Comparison of ENCODE assay signal across 29 cellular contexts in genomic region chr19:5798244-5798643, GRCh38. TPM values are rescaled to one million over a fixed set of nuclear protein-coding genes. Genes with fewer than 3 reads are reported as not detected.
"Had no signal": no experiment of that assay in that cellular context is flagged by ENCODE, and none has a peak within 500 bp of the region (broad histone marks: within the 10 kb centered on the region; RNA-seq: fewer than 3 reads in every experiment).

No MANE protein-coding gene starts in this region.

- H3K9ac ChIP-seq: SK-N-SH had no signal

- ATAC-seq: Panc1, PC-3, T-cell had no signal

- H3K4me2 ChIP-seq: SK-N-SH had no signal

- FAIRE-seq: HTR-8/SVneo had no signal

- DNase-seq: KBM-7, MV-4-11, NCI-H1048, NCI-H1105, NCI-H1417, NCI-H1436 treated with DMSO at 0.1 percent for 48 hours, NCI-H1694, NCI-H187 treated with DMSO at 0.1 percent for 48 hours, NCI-H2029 treated with DMSO at 0.1 percent for 48 hours, NCI-H226, NCI-H446, NCI-H510A, NCI-H524 treated with DMSO at 0.1 percent for 48 hours, NCI-H69, NCI-H774, PC-3, SHP77, SK-N-SH, SW 1271, T-cell had no signal

- H3K27ac ChIP-seq: HL-60, RWPE1 had no signal

- H3K9me3 ChIP-seq: SK-N-SH had no signal

RNA-seq across cellular contexts. Expression of gene NRTN, which starts 6.6 kb away (rescaled TPM):
- total RNA-seq: LHCN-M2 had no signal
- polyA plus RNA-seq: IgD-negative memory B cell had no signal

RNA-seq across cellular contexts. Expression of gene PRR22, which starts 13.7 kb away (rescaled TPM):
- polyA plus RNA-seq: IgD-negative memory B cell had no signal

RNA-seq across cellular contexts. Expression of gene FUT6, which starts 41.3 kb away (rescaled TPM):
- total RNA-seq: LHCN-M2, MCF 10A, OCI-LY7, SK-MEL-5 had no signal
- polyA plus RNA-seq: SK-N-SH had no signal

RNA-seq across cellular contexts. Expression of gene FUT3, which starts 53.0 kb away (rescaled TPM):
- total RNA-seq: LHCN-M2 had no signal
- polyA plus RNA-seq: IgD-negative memory B cell, SK-N-SH had no signal
